In genomic region chr13:86324191-86324590, GRCh38 we compare ENCODE assay signal across 33 cellular contexts.
"Had no signal": no experiment of that assay in that cellular context is flagged by ENCODE, and none has a peak within 500 bp of the region (broad histone marks: within the 10 kb centered on the region; RNA-seq: fewer than 3 reads in every experiment).

No MANE protein-coding gene starts in this region.

- H3K9me3 ChIP-seq: adrenal gland, ascending aorta, esophagus muscularis mucosa, gastrocnemius medialis had no signal

- H3K36me3 Mint-ChIP-seq: activated CD4-positive, alpha-beta memory T cell treated with anti-CD3 and anti-CD28 coated beads for 36 hours; activated CD8-positive, alpha-beta memory T cell treated with anti-CD3 and anti-CD28 coated beads, Interleukin-2, amount 10 ng/mL, durations not matched to agents 7 days and 5 days; activated naive CD4-positive, alpha-beta T cell treated with anti-CD3 and anti-CD28 coated beads, Interleukin-2, amount 50 U/mL, for 24 hours; activated naive CD8-positive, alpha-beta T cell treated with anti-CD3 and anti-CD28 coated beads for 36 hours had no signal

- H3K36me3 ChIP-seq: adrenal gland, ascending aorta, brain microvascular endothelial cell, esophagus muscularis mucosa, gastrocnemius medialis had no signal

- DNase-seq: activated CD4-positive, alpha-beta memory T cell treated with anti-CD3 and anti-CD28 coated beads for 36 hours; activated CD4-positive, alpha-beta T cell treated with anti-CD3 and anti-CD28 coated beads for 36 hours; activated CD4-positive, alpha-beta T cell treated with anti-CD3 and anti-CD28 coated beads, Interleukin-2, amount 10 ng/mL, durations not matched to agents 24 days and 14 days; activated CD4-positive, CD25-positive, alpha-beta regulatory T cell; activated CD4-positive, CD25-positive, alpha-beta regulatory T cell treated with anti-CD3 and anti-CD28 coated beads, Interleukin-2, amount 50 U/mL, for 72 hours; activated CD8-positive, alpha-beta memory T cell treated with anti-CD3 and anti-CD28 coated beads, Interleukin-2, amount 10 ng/mL, durations not matched to agents 7 days and 5 days; activated CD8-positive, alpha-beta memory T cell treated with anti-CD3 and anti-CD28 coated beads, Interleukin-2, amount 50 U/mL, for 4 hours; activated CD8-positive, alpha-beta T cell treated with anti-CD3 and anti-CD28 coated beads, Interleukin-2, amount 10 ng/mL, durations not matched to agents 7 days and 5 days; activated effector memory CD4-positive, alpha-beta T cell treated with anti-CD3 and anti-CD28 coated beads, Interleukin-2, amount 50 U/mL, for 16 hours; activated naive CD4-positive, alpha-beta T cell treated with anti-CD3 and anti-CD28 coated beads for 36 hours; activated naive CD8-positive, alpha-beta T cell treated with anti-CD3 and anti-CD28 coated beads for 36 hours; activated naive CD8-positive, alpha-beta T cell treated with anti-CD3 and anti-CD28 coated beads, Interleukin-2, amount 50 U/mL, for 24 hours; activated T-cell treated with anti-CD3 and anti-CD28 coated beads, Interleukin-2, amount 50 U/mL, for 1 hour; activated T-cell treated with anti-CD3 and anti-CD28 coated beads, Interleukin-2, amount 50 U/mL, for 48 hours; adrenal gland; brain microvascular endothelial cell; cortex of kidney; dermis blood vessel endothelial cell; effector CD8-positive, alpha-beta T cell; erythroblast; foreskin keratinocyte; gastrocnemius medialis; T-helper 1 cell; T-helper 17 cell had no signal

- H3K4me3 ChIP-seq: adrenal gland, ascending aorta, esophagus muscularis mucosa, gastrocnemius medialis had no signal

- H3K27ac ChIP-seq: adrenal gland, ascending aorta, brain microvascular endothelial cell, esophagus muscularis mucosa, foreskin keratinocyte, gastrocnemius medialis had no signal

- H3K4me1 ChIP-seq: adrenal gland, ascending aorta, esophagus muscularis mucosa, foreskin keratinocyte, gastrocnemius medialis had no signal

- FAIRE-seq: bronchial epithelial cell, colon had no signal

- H3K27ac Mint-ChIP-seq: activated CD4-positive, alpha-beta memory T cell treated with anti-CD3 and anti-CD28 coated beads for 36 hours; activated CD4-positive, alpha-beta T cell treated with anti-CD3 and anti-CD28 coated beads for 36 hours; activated CD4-positive, alpha-beta T cell treated with anti-CD3 and anti-CD28 coated beads, Interleukin-2, amount 10 ng/mL, durations not matched to agents 24 days and 14 days; activated CD8-positive, alpha-beta memory T cell treated with anti-CD3 and anti-CD28 coated beads, Interleukin-2, amount 10 ng/mL, durations not matched to agents 7 days and 5 days; activated CD8-positive, alpha-beta T cell treated with anti-CD3 and anti-CD28 coated beads, Interleukin-2, amount 10 ng/mL, durations not matched to agents 7 days and 5 days; activated naive CD4-positive, alpha-beta T cell treated with anti-CD3 and anti-CD28 coated beads for 36 hours; activated naive CD4-positive, alpha-beta T cell treated with anti-CD3 and anti-CD28 coated beads, Interleukin-2, amount 50 U/mL, for 24 hours; activated naive CD8-positive, alpha-beta T cell treated with anti-CD3 and anti-CD28 coated beads for 36 hours; activated naive CD8-positive, alpha-beta T cell treated with anti-CD3 and anti-CD28 coated beads, Interleukin-2, amount 50 U/mL, for 24 hours; activated T-helper 1 cell treated with anti-CD3 and anti-CD28 coated beads, Interleukin-12 subunit alpha, Interleukin-12 subunit beta, Interleukin-2, Interleukin-4 antibody, amounts not matched to agents 30 ng/mL and 10 ng/mL and 1 ng/mL, durations not matched to agents 14 hours and 24 hours and 36 hours; activated T-helper 2 cell treated with anti-CD3 and anti-CD28 coated beads, Interferon-gamma antibody, Interleukin-2, Interleukin-4, amounts not matched to agents 10 μg/mL and 5 μg/mL and 100 μg/mL, durations not matched to agents 14 hours and 24 hours and 36 hours; T-helper 17 cell; T-helper 2 cell treated with Interferon-gamma antibody and Interleukin-4, amounts not matched to agents 5 μg/mL and 100 μg/mL, for 36 hours had no signal

- H3K9me3 Mint-ChIP-seq: activated CD4-positive, alpha-beta T cell treated with anti-CD3 and anti-CD28 coated beads, Interleukin-2, amount 10 ng/mL, durations not matched to agents 24 days and 14 days; activated T-helper 1 cell treated with anti-CD3 and anti-CD28 coated beads, Interleukin-12 subunit alpha, Interleukin-12 subunit beta, Interleukin-2, Interleukin-4 antibody, amounts not matched to agents 30 ng/mL and 10 ng/mL and 1 ng/mL, durations not matched to agents 14 hours and 24 hours and 36 hours had no signal

- H3K4me3 Mint-ChIP-seq: activated CD4-positive, alpha-beta memory T cell treated with anti-CD3 and anti-CD28 coated beads for 36 hours; activated CD4-positive, alpha-beta T cell treated with anti-CD3 and anti-CD28 coated beads for 36 hours; activated CD4-positive, alpha-beta T cell treated with anti-CD3 and anti-CD28 coated beads, Interleukin-2, amount 10 ng/mL, durations not matched to agents 24 days and 14 days; activated CD8-positive, alpha-beta memory T cell treated with anti-CD3 and anti-CD28 coated beads, Interleukin-2, amount 10 ng/mL, durations not matched to agents 7 days and 5 days; activated CD8-positive, alpha-beta T cell treated with anti-CD3 and anti-CD28 coated beads, Interleukin-2, amount 10 ng/mL, durations not matched to agents 7 days and 5 days; activated naive CD4-positive, alpha-beta T cell treated with anti-CD3 and anti-CD28 coated beads for 36 hours; activated naive CD4-positive, alpha-beta T cell treated with anti-CD3 and anti-CD28 coated beads, Interleukin-2, amount 50 U/mL, for 24 hours; activated naive CD8-positive, alpha-beta T cell treated with anti-CD3 and anti-CD28 coated beads for 36 hours; activated naive CD8-positive, alpha-beta T cell treated with anti-CD3 and anti-CD28 coated beads, Interleukin-2, amount 50 U/mL, for 24 hours; activated T-helper 1 cell treated with anti-CD3 and anti-CD28 coated beads, Interleukin-12 subunit alpha, Interleukin-12 subunit beta, Interleukin-2, Interleukin-4 antibody, amounts not matched to agents 30 ng/mL and 10 ng/mL and 1 ng/mL, durations not matched to agents 14 hours and 24 hours and 36 hours; central memory CD8-positive, alpha-beta T cell; T-helper 17 cell; T-helper 2 cell treated with Interferon-gamma antibody and Interleukin-4, amounts not matched to agents 5 μg/mL and 100 μg/mL, for 36 hours had no signal

- ATAC-seq: activated CD4-positive, alpha-beta T cell treated with anti-CD3 and anti-CD28 coated beads for 36 hours; activated CD8-positive, alpha-beta memory T cell treated with anti-CD3 and anti-CD28 coated beads, Interleukin-2, amount 10 ng/mL, durations not matched to agents 7 days and 5 days; activated CD8-positive, alpha-beta T cell treated with anti-CD3 and anti-CD28 coated beads, Interleukin-2, amount 10 ng/mL, durations not matched to agents 7 days and 5 days; activated naive CD8-positive, alpha-beta T cell treated with anti-CD3 and anti-CD28 coated beads, Interleukin-2, amount 50 U/mL, for 24 hours; foreskin keratinocyte; gastrocnemius medialis; T-helper 17 cell had no signal

- H3K4me1 Mint-ChIP-seq: activated CD4-positive, alpha-beta T cell treated with anti-CD3 and anti-CD28 coated beads for 36 hours; activated CD4-positive, alpha-beta T cell treated with anti-CD3 and anti-CD28 coated beads, Interleukin-2, amount 10 ng/mL, durations not matched to agents 24 days and 14 days; activated CD8-positive, alpha-beta memory T cell treated with anti-CD3 and anti-CD28 coated beads, Interleukin-2, amount 10 ng/mL, durations not matched to agents 7 days and 5 days; activated naive CD4-positive, alpha-beta T cell treated with anti-CD3 and anti-CD28 coated beads, Interleukin-2, amount 50 U/mL, for 24 hours; activated naive CD8-positive, alpha-beta T cell treated with anti-CD3 and anti-CD28 coated beads for 36 hours; activated naive CD8-positive, alpha-beta T cell treated with anti-CD3 and anti-CD28 coated beads, Interleukin-2, amount 50 U/mL, for 24 hours; central memory CD8-positive, alpha-beta T cell; T-helper 17 cell had no signal

- H3K27me3 Mint-ChIP-seq: activated CD4-positive, alpha-beta memory T cell treated with anti-CD3 and anti-CD28 coated beads for 36 hours; activated CD4-positive, alpha-beta T cell treated with anti-CD3 and anti-CD28 coated beads for 36 hours; activated CD4-positive, alpha-beta T cell treated with anti-CD3 and anti-CD28 coated beads, Interleukin-2, amount 10 ng/mL, durations not matched to agents 24 days and 14 days; activated CD8-positive, alpha-beta memory T cell treated with anti-CD3 and anti-CD28 coated beads, Interleukin-2, amount 10 ng/mL, durations not matched to agents 7 days and 5 days; activated naive CD4-positive, alpha-beta T cell treated with anti-CD3 and anti-CD28 coated beads, Interleukin-2, amount 50 U/mL, for 24 hours; activated naive CD8-positive, alpha-beta T cell treated with anti-CD3 and anti-CD28 coated beads for 36 hours; activated naive CD8-positive, alpha-beta T cell treated with anti-CD3 and anti-CD28 coated beads, Interleukin-2, amount 50 U/mL, for 24 hours; central memory CD8-positive, alpha-beta T cell; T-helper 17 cell had no signal
